ENCODE assay signal across 1 cellular context in genomic region chr4:55397521-55398321, GRCh38.
TF ChIP-seq lines count a peak whose summit lies in the region.

No MANE protein-coding gene starts in this region.

TF ChIP-seq in HepG2, 621 proteins besides CTCF, POLR2A, EP300 and RAD21 (continued from another document):
- TF ChIP-seq RFX5 (IDR thresholded peaks at IDR 0.05; ENCODE audit: low read depth, low read length): no peak
- peak; percentile 41; the same call in 1 of the 2 replicates for TF ChIP-seq ZNF362 (CRISPR knock-in tag; IDR thresholded peaks at IDR 0.05; ENCODE audit: borderline replicate concordance)
- 0 out of 2 replicates have a peak, but pooled peaks have one; percentile 27 for TF ChIP-seq KDM5A (IDR thresholded peaks at IDR 0.05; ENCODE audit: borderline replicate concordance, low read length)
- TF ChIP-seq TIGD3 (CRISPR knock-in tag; IDR thresholded peaks at IDR 0.05; ENCODE audit: borderline replicate concordance): no peak
- peak; percentile 88 for TF ChIP-seq ZNF770 (CRISPR knock-in tag; IDR thresholded peaks at IDR 0.05)
- TF ChIP-seq ZNF878 (CRISPR knock-in tag; IDR thresholded peaks at IDR 0.05): 0 out of 2 replicates have a peak, but pooled peaks have one; percentile 31
